Comparison of ENCODE assay signal across 8 cellular contexts in genomic region chr10:84360634-84361365, GRCh38. TPM values are rescaled to one million over a fixed set of nuclear protein-coding genes. Genes with fewer than 3 reads are reported as not detected.
DNase-seq lines count a peak whose midpoint lies in the region; ATAC-seq, FAIRE-seq and TF ChIP-seq lines count a peak whose summit lies in the region.

No MANE protein-coding gene starts in this region.

- no peak for ATAC-seq in GM18519 (IDR thresholded peaks at IDR 0.05; ENCODE audit: low FRiP score, unreplicated experiment)
- no peak for ATAC-seq in HG03159 (IDR thresholded peaks at IDR 0.05; ENCODE audit: unreplicated experiment)

- H3K9me3 ChIP-seq in kidney (ENCODE audit: control insufficient read depth in 1 of 2, low read length in 2 of 2), result no peaks in the 10 kb centered on the region
- H3K9me3 ChIP-seq in spleen, result no peaks in the 10 kb centered on the region

- no peak for DNase-seq in H54 (ENCODE audit: insufficient read length, low spot score)
- peak; percentile 48 for DNase-seq in astrocyte of the spinal cord (ENCODE audit: low read depth, low spot score)
- no peak for DNase-seq in kidney
- DNase-seq in spleen, result no peak
- no peak for DNase-seq in DMS79 (lab: John Stamatoyannopoulos, UW)
- no peak for DNase-seq in RKO (ENCODE audit: low spot score)

- FAIRE-seq in H54 (lab: Jason Lieb, UNC) (peak; percentile 94), kidney (lab: Jason Lieb, UNC) (no peak)

- peak overlapping the region; percentile 33 to 42 for H3K9ac ChIP-seq in kidney (ENCODE audit: low read length in 2 of 2)

- intact Hi-C loops in kidney (cut with DNase I) (loop anchor here (10.0 kb wide), 1 partner anchor 96 kb away; no protein-coding TSS in a partner anchor), spleen (cut with DNase I; ENCODE audit: low total_unique reads) (no loop called here)

- in situ Hi-C loops in astrocyte of the spinal cord (cut with HindIII; ENCODE audit: low sequenced_read_pairs), result no loop called here

- H3K4me1 ChIP-seq in kidney (ENCODE audit: control insufficient read depth in 1 of 2, insufficient read depth in 1 of 2, low read depth in 1 of 2, low read length in 2 of 2) (peaks cover 4 to 10% of the 10 kb centered on the region in 2 donors), spleen (peaks cover 3 to 90% (median 45%) of the 10 kb centered on the region in 6 donors)

- no peaks in the 10 kb centered on the region for H3K36me3 ChIP-seq in kidney (ENCODE audit: control insufficient read depth in 1 of 2, insufficient read depth in 2 of 2, low read length in 2 of 2)
- no peaks in the 10 kb centered on the region for H3K36me3 ChIP-seq in spleen

- H3K4me3 ChIP-seq in astrocyte of the spinal cord (ENCODE audit: low read depth, low read length) (peak overlapping the region; percentile 37), kidney (ENCODE audit: low read length in 2 of 2) (peak overlapping the region; percentile 65 to 80), spleen (peak overlapping the region in 5 of 8 donors; percentile 16 to 55 (median 17))

- TF ChIP-seq CTCF in astrocyte of the spinal cord (IDR thresholded peaks at IDR 0.05; ENCODE audit: low read depth, low read length) (no peak), kidney (IDR thresholded peaks at IDR 0.05; ENCODE audit: borderline replicate concordance, extremely low read depth, insufficient read depth) (no peak), spleen (IDR thresholded peaks at IDR 0.05 in 8 of 11, conservative IDR thresholded peaks at IDR 0.05 in 3 of 11) (no peak)

- WGBS in spleen, 5 donors, result 55 to 67% (median 58%) methylated on average over 6 of the region's 6 CpGs

- H3K27ac ChIP-seq in kidney (ENCODE audit: low read depth in 2 of 2, low read length in 2 of 2), result peak overlapping the region in 1 of 2 donors; percentile 41
- peak overlapping the region in 6 of 8 donors; percentile 7 to 56 (median 47) for H3K27ac ChIP-seq in spleen

- TF ChIP-seq POLR2A in H54 (IDR thresholded peaks at IDR 0.05; ENCODE audit: low read depth, low read length), result no peak
- TF ChIP-seq POLR2A in spleen (IDR thresholded peaks at IDR 0.05), result no peak

- no peaks in the 10 kb centered on the region for H3K27me3 ChIP-seq in spleen (replicated peaks in 1 of 7)

RNA-seq across cellular contexts. Expression of gene CCSER2, which starts 32.4 kb away (rescaled TPM):
- total RNA-seq in kidney, result 46.4 TPM
- polyA plus RNA-seq in kidney (ENCODE audit: insufficient read depth, low read depth, low replicate concordance), result 12.6 TPM
- total RNA-seq in spleen, result 10 to 100 TPM; 38.9 to 61.4 (median 54.3) TPM
- 1 to 10 TPM; 5.3 to 8.1 (median 5.6) TPM for polyA plus RNA-seq in spleen

Comparison
In these comparisons a context has a peak if more than half of its experiments do, and no peak if none do; other contexts are left out.
1. H3K4me3 ChIP-seq: peak in every context shown above with its lines; median percentile 72 in kidney; 37 in astrocyte of the spinal cord; 17 in spleen.